In the genomic region with DNA sequence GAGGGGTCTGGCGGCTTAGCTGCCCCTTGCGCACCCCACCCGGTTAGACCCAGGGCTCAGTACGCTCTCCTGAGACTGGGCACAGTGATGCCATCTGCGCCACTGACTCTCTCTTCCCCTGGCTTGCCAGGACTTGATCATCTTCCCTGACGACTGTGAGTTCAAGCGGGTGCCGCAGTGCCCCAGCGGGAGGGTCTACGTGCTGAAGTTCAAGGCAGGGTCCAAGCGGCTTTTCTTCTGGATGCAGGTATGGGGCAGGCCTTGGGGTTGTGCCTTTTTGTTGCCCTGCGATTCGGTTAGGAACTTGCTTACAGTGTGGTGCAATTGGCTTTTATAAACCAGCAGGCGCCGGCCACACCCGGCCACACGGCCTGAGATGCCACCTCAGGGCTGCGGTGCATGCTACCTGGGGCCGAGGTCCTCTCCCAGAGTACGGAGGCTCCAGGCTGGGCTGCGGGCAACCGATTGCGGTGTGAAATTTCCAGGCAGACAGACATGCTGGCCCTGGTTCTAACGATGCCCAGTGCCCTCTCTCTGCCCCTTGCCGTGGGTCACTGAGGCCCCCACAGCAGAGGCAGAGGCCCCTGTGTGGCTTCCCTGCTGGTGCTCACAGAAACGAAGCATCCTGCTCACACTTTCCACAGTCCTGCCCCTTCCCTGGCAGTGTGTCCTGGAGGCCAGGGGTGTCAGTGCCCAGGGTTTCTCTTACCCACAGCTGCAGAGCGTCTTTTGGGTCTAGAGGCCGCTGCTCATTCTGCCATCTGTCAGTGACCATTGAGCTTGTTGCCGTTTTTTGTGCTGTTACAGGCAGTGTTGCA, we compare ENCODE assay signal across 1 cellular context.
TF ChIP-seq lines count a peak whose summit lies in the region.

No MANE protein-coding gene starts in this region.

TF ChIP-seq in GM23338, 12 proteins besides CTCF, POLR2A, EP300 and RAD21 (continued from another document):
- TF ChIP-seq, protein P1, sequence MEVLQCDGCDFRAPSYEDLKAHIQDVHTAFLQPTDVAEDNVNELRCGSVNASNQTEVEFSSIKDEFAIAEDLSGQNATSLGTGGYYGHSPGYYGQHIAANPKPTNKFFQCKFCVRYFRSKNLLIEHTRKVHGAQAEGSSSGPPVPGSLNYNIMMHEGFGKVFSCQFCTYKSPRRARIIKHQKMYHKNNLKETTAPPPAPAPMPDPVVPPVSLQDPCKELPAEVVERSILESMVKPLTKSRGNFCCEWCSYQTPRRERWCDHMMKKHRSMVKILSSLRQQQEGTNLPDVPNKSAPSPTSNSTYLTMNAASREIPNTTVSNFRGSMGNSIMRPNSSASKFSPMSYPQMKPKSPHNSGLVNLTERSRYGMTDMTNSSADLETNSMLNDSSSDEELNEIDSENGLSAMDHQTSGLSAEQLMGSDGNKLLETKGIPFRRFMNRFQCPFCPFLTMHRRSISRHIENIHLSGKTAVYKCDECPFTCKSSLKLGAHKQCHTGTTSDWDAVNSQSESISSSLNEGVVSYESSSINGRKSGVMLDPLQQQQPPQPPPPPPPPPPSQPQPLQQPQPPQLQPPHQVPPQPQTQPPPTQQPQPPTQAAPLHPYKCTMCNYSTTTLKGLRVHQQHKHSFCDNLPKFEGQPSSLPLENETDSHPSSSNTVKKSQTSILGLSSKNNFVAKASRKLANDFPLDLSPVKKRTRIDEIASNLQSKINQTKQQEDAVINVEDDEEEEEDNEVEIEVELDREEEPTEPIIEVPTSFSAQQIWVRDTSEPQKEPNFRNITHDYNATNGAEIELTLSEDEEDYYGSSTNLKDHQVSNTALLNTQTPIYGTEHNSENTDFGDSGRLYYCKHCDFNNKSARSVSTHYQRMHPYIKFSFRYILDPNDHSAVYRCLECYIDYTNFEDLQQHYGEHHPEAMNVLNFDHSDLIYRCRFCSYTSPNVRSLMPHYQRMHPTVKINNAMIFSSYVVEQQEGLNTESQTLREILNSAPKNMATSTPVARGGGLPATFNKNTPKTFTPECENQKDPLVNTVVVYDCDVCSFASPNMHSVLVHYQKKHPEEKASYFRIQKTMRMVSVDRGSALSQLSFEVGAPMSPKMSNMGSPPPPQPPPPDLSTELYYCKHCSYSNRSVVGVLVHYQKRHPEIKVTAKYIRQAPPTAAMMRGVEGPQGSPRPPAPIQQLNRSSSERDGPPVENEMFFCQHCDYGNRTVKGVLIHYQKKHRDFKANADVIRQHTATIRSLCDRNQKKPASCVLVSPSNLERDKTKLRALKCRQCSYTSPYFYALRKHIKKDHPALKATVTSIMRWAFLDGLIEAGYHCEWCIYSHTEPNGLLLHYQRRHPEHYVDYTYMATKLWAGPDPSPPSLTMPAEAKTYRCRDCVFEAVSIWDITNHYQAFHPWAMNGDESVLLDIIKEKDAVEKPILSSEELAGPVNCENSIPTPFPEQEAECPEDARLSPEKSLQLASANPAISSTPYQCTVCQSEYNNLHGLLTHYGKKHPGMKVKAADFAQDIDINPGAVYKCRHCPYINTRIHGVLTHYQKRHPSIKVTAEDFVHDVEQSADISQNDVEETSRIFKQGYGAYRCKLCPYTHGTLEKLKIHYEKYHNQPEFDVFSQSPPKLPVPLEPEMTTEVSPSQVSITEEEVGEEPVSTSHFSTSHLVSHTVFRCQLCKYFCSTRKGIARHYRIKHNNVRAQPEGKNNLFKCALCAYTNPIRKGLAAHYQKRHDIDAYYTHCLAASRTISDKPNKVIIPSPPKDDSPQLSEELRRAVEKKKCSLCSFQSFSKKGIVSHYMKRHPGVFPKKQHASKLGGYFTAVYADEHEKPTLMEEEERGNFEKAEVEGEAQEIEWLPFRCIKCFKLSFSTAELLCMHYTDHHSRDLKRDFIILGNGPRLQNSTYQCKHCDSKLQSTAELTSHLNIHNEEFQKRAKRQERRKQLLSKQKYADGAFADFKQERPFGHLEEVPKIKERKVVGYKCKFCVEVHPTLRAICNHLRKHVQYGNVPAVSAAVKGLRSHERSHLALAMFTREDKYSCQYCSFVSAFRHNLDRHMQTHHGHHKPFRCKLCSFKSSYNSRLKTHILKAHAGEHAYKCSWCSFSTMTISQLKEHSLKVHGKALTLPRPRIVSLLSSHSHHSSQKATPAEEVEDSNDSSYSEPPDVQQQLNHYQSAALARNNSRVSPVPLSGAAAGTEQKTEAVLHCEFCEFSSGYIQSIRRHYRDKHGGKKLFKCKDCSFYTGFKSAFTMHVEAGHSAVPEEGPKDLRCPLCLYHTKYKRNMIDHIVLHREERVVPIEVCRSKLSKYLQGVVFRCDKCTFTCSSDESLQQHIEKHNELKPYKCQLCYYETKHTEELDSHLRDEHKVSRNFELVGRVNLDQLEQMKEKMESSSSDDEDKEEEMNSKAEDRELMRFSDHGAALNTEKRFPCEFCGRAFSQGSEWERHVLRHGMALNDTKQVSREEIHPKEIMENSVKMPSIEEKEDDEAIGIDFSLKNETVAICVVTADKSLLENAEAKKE (CRISPR knock-in tag; IDR thresholded peaks at IDR 0.05), result no peak
- no peak for TF ChIP-seq ZNF331 (CRISPR knock-in tag; IDR thresholded peaks at IDR 0.05; ENCODE audit: low read depth)
